ENCODE assay signal across 7 cellular contexts in genomic region chr4:159101983-159102622, GRCh38. TPM values are rescaled to one million over a fixed set of nuclear protein-coding genes. Genes with fewer than 3 reads are reported as not detected.
DNase-seq lines count a peak whose midpoint lies in the region; ATAC-seq and TF ChIP-seq lines count a peak whose summit lies in the region.

No MANE protein-coding gene starts in this region.

- no peaks in the 10 kb centered on the region for H3F3A ChIP-seq in smooth muscle cell (ENCODE audit: low read depth)

- H3K79me2 ChIP-seq in smooth muscle cell (ENCODE audit: low read depth): peaks cover 32% of the 10 kb centered on the region

- H3K27ac ChIP-seq in right atrium auricular region (peak overlapping the region; percentile 91 to 97), smooth muscle cell (ENCODE audit: low read depth) (peak overlapping the region; percentile 68)

- TF ChIP-seq CTCF in WI38 (IDR thresholded peaks at IDR 0.05; ENCODE audit: low read depth, low read length) (no peak), right atrium auricular region (IDR thresholded peaks at IDR 0.05) (no peak), smooth muscle cell (IDR thresholded peaks at IDR 0.05; ENCODE audit: borderline replicate concordance, insufficient read depth, poor library complexity, severe bottlenecking) (no peak)

- DNase-seq in HAP-1 (ENCODE audit: low spot score in 2 of 2) (no peak), right atrium auricular region (ENCODE audit: low spot score) (no peak), smooth muscle cell (lab: John Stamatoyannopoulos, UW; ENCODE audit: unreplicated experiment) (no peak), HUDEP-2 (lab: John Stamatoyannopoulos, UW; ENCODE audit: unreplicated experiment in 76 of 76) (no peak), epidermal melanocyte (ENCODE audit: insufficient read length, low spot score) (no peak)

- peak overlapping the region; percentile 87 for H3K4me2 ChIP-seq in smooth muscle cell

- ATAC-seq in HG02981 (IDR thresholded peaks at IDR 0.05; ENCODE audit: unreplicated experiment): no peak

- peak overlapping the region; percentile 98 for H3K9ac ChIP-seq in smooth muscle cell (ENCODE audit: low read depth)

- H3K36me3 ChIP-seq in HAP-1 (replicated peaks) (peaks cover 3% of the 10 kb centered on the region; the same call in 1 of the 2 replicates), right atrium auricular region (no peaks in the 10 kb centered on the region), smooth muscle cell (ENCODE audit: low read depth) (no peaks in the 10 kb centered on the region)

- H3K9me3 ChIP-seq in HAP-1: no peaks in the 10 kb centered on the region
- H3K9me3 ChIP-seq in right atrium auricular region: no peaks in the 10 kb centered on the region
- H3K9me3 ChIP-seq in smooth muscle cell (replicated peaks; ENCODE audit: low read depth): no peaks in the 10 kb centered on the region

- H3K4me1 ChIP-seq in HAP-1 (peaks cover 31% of the 10 kb centered on the region), right atrium auricular region (peaks cover 0 to 33% of the 10 kb centered on the region in 2 donors), smooth muscle cell (ENCODE audit: low read depth) (peaks cover 21% of the 10 kb centered on the region)

- peaks cover 31% of the 10 kb centered on the region for H4K20me1 ChIP-seq in smooth muscle cell (ENCODE audit: low read depth)

- WGBS in smooth muscle cell (ENCODE audit: low lambda C conversion rate): 32% methylated on average over 14 of the region's 14 CpGs

- in situ Hi-C loops in HAP-1 (cut with MboI; ENCODE audit: low sequenced_read_pairs): no loop called here

- peak overlapping the region; percentile 99 for H2AFZ ChIP-seq in smooth muscle cell (ENCODE audit: low read depth)

- H3K4me3 ChIP-seq in HAP-1 (peak overlapping the region; percentile 86), WI38 (ENCODE audit: low read depth, low read length) (peak overlapping the region; percentile 87), right atrium auricular region (peak overlapping the region; percentile 97 to 98), smooth muscle cell (peak overlapping the region; percentile 98)

- H3K27me3 ChIP-seq in HAP-1 (ENCODE audit: low read depth) (no peaks in the 10 kb centered on the region), right atrium auricular region (no peaks in the 10 kb centered on the region), smooth muscle cell (ENCODE audit: low read depth) (no peaks in the 10 kb centered on the region)

RNA-seq across cellular contexts. Expression of gene RAPGEF2, which starts 0.8 kb away (rescaled TPM):
- total RNA-seq in right atrium auricular region (10 to 100 TPM; 49.8 to 51.5 TPM), smooth muscle cell (44.7 and 60.1 TPM in 2 replicates)
- 6.8 and 7.4 TPM in 2 replicates for polyA plus RNA-seq in smooth muscle cell
